1 cellular context compared by ENCODE assay signal in the genomic region with DNA sequence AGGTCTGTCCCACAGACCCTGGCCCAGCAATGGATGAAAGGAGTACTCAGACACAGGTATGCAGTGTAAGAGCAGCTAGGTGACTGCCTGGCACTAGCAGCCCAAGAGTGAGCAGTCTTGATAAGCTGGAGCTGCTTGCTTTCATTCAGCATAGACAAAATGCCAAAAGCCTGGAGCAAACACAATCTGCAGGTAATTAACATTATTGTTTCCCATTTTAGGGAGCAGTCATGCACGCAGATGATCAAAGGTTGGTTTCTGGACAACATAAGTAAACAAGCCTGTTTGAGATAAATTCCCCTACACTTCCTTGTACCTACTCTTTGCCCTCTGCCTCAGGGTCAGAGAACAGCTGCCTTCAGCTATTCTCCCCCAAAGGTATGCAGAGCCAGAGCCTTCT.
TF ChIP-seq lines count a peak whose summit lies in the region.

No MANE protein-coding gene starts in this region.

TF ChIP-seq in HepG2, 621 proteins besides CTCF, POLR2A, EP300 and RAD21 (continued from another document and continues in another):
- TF ChIP-seq ATF2 (CRISPR knock-in tag; IDR thresholded peaks at IDR 0.05) (peak; percentile 40; the same call in 1 of the 2 replicates), ZNF660 (CRISPR knock-in tag; IDR thresholded peaks at IDR 0.05; ENCODE audit: borderline replicate concordance, low read depth) (no peak), CBX1 (IDR thresholded peaks at IDR 0.05; ENCODE audit: low read depth) (peak; percentile 75), MEF2D (CRISPR knock-in tag; IDR thresholded peaks at IDR 0.05) (peak; percentile 66; the same call in 1 of the 2 replicates), ZNF598 (CRISPR knock-in tag; IDR thresholded peaks at IDR 0.05; ENCODE audit: borderline replicate concordance) (no peak), PCBP2 (optimal IDR thresholded peaks at IDR 0.05; ENCODE audit: low read depth, low read length, poor library complexity, severe bottlenecking) (no peak), CHD4 (IDR thresholded peaks at IDR 0.05; ENCODE audit: borderline replicate concordance, low read length) (no peak), POLR2AphosphoS2 (IDR thresholded peaks at IDR 0.05; ENCODE audit: low read depth, low read length) (no peak), GFI1 (CRISPR knock-in tag; IDR thresholded peaks at IDR 0.05; ENCODE audit: borderline replicate concordance) (0 out of 2 replicates have a peak, but pooled peaks have one; percentile 32), ARID3A (IDR thresholded peaks at IDR 0.05; ENCODE audit: low read depth, low read length) (peak; percentile 44), NCOA2 (CRISPR knock-in tag; IDR thresholded peaks at IDR 0.05) (peak; percentile 45; the same call in 1 of the 2 replicates), ZSCAN9 (CRISPR knock-in tag; IDR thresholded peaks at IDR 0.05; ENCODE audit: borderline replicate concordance) (no peak), CENPX (CRISPR knock-in tag; IDR thresholded peaks at IDR 0.05) (no peak), TSC22D2 (CRISPR knock-in tag; IDR thresholded peaks at IDR 0.05; ENCODE audit: borderline replicate concordance) (no peak), ZNF224 (CRISPR knock-in tag; IDR thresholded peaks at IDR 0.05) (no peak), PAXIP1 (CRISPR knock-in tag; conservative IDR thresholded peaks at IDR 0.05) (peak; percentile 84), SOX6 (IDR thresholded peaks at IDR 0.05) (no peak), SOX6 (CRISPR knock-in tag; IDR thresholded peaks at IDR 0.05) (peak; percentile 81), ZNF253 (CRISPR knock-in tag; IDR thresholded peaks at IDR 0.05; ENCODE audit: borderline replicate concordance) (no peak), SALL1 (CRISPR knock-in tag; IDR thresholded peaks at IDR 0.05) (0 out of 2 replicates have a peak, but pooled peaks have one; percentile 24), ZKSCAN1 (IDR thresholded peaks at IDR 0.05; ENCODE audit: low read length) (peak; percentile 46; the same call in 1 of the 2 replicates), ZNF260 (CRISPR knock-in tag; IDR thresholded peaks at IDR 0.05; ENCODE audit: borderline replicate concordance, low read depth) (no peak), HIVEP1 (CRISPR knock-in tag; IDR thresholded peaks at IDR 0.05) (no peak), HDAC2 (CRISPR knock-in tag; IDR thresholded peaks at IDR 0.05) (peak; percentile 32; the same call in 1 of the 2 replicates), ZEB1 (IDR thresholded peaks at IDR 0.05; ENCODE audit: insufficient replicate concordance, low read depth) (peak; percentile 52)
- TF ChIP-seq, protein P1, sequence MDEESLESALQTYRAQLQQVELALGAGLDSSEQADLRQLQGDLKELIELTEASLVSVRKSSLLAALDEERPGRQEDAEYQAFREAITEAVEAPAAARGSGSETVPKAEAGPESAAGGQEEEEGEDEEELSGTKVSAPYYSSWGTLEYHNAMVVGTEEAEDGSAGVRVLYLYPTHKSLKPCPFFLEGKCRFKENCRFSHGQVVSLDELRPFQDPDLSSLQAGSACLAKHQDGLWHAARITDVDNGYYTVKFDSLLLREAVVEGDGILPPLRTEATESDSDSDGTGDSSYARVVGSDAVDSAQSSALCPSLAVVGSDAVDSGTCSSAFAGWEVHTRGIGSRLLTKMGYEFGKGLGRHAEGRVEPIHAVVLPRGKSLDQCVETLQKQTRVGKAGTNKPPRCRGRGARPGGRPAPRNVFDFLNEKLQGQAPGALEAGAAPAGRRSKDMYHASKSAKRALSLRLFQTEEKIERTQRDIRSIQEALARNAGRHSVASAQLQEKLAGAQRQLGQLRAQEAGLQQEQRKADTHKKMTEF (CRISPR knock-in tag; IDR thresholded peaks at IDR 0.05), result peak; percentile 35; the same call in 1 of the 2 replicates
- TF ChIP-seq, protein P2, sequence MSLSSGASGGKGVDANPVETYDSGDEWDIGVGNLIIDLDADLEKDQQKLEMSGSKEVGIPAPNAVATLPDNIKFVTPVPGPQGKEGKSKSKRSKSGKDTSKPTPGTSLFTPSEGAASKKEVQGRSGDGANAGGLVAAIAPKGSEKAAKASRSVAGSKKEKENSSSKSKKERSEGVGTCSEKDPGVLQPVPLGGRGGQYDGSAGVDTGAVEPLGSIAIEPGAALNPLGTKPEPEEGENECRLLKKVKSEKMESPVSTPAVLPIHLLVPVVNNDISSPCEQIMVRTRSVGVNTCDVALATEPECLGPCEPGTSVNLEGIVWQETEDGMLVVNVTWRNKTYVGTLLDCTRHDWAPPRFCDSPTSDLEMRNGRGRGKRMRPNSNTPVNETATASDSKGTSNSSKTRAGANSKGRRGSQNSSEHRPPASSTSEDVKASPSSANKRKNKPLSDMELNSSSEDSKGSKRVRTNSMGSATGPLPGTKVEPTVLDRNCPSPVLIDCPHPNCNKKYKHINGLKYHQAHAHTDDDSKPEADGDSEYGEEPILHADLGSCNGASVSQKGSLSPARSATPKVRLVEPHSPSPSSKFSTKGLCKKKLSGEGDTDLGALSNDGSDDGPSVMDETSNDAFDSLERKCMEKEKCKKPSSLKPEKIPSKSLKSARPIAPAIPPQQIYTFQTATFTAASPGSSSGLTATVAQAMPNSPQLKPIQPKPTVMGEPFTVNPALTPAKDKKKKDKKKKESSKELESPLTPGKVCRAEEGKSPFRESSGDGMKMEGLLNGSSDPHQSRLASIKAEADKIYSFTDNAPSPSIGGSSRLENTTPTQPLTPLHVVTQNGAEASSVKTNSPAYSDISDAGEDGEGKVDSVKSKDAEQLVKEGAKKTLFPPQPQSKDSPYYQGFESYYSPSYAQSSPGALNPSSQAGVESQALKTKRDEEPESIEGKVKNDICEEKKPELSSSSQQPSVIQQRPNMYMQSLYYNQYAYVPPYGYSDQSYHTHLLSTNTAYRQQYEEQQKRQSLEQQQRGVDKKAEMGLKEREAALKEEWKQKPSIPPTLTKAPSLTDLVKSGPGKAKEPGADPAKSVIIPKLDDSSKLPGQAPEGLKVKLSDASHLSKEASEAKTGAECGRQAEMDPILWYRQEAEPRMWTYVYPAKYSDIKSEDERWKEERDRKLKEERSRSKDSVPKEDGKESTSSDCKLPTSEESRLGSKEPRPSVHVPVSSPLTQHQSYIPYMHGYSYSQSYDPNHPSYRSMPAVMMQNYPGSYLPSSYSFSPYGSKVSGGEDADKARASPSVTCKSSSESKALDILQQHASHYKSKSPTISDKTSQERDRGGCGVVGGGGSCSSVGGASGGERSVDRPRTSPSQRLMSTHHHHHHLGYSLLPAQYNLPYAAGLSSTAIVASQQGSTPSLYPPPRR (CRISPR knock-in tag; IDR thresholded peaks at IDR 0.05; ENCODE audit: borderline replicate concordance), result peak; percentile 43; the same call in 1 of the 2 replicates
- TF ChIP-seq, protein P3, sequence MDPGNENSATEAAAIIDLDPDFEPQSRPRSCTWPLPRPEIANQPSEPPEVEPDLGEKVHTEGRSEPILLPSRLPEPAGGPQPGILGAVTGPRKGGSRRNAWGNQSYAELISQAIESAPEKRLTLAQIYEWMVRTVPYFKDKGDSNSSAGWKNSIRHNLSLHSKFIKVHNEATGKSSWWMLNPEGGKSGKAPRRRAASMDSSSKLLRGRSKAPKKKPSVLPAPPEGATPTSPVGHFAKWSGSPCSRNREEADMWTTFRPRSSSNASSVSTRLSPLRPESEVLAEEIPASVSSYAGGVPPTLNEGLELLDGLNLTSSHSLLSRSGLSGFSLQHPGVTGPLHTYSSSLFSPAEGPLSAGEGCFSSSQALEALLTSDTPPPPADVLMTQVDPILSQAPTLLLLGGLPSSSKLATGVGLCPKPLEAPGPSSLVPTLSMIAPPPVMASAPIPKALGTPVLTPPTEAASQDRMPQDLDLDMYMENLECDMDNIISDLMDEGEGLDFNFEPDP (CRISPR knock-in tag; conservative IDR thresholded peaks at IDR 0.05), result no peak
- TF ChIP-seq, protein P4, sequence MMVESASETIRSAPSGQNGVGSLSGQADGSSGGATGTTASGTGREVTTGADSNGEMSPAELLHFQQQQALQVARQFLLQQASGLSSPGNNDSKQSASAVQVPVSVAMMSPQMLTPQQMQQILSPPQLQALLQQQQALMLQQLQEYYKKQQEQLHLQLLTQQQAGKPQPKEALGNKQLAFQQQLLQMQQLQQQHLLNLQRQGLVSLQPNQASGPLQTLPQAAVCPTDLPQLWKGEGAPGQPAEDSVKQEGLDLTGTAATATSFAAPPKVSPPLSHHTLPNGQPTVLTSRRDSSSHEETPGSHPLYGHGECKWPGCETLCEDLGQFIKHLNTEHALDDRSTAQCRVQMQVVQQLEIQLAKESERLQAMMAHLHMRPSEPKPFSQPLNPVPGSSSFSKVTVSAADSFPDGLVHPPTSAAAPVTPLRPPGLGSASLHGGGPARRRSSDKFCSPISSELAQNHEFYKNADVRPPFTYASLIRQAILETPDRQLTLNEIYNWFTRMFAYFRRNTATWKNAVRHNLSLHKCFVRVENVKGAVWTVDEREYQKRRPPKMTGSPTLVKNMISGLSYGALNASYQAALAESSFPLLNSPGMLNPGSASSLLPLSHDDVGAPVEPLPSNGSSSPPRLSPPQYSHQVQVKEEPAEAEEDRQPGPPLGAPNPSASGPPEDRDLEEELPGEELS (CRISPR knock-in tag; IDR thresholded peaks at IDR 0.05), result peak; percentile 86; the same call in 1 of the 2 replicates
- TF ChIP-seq, protein P5, sequence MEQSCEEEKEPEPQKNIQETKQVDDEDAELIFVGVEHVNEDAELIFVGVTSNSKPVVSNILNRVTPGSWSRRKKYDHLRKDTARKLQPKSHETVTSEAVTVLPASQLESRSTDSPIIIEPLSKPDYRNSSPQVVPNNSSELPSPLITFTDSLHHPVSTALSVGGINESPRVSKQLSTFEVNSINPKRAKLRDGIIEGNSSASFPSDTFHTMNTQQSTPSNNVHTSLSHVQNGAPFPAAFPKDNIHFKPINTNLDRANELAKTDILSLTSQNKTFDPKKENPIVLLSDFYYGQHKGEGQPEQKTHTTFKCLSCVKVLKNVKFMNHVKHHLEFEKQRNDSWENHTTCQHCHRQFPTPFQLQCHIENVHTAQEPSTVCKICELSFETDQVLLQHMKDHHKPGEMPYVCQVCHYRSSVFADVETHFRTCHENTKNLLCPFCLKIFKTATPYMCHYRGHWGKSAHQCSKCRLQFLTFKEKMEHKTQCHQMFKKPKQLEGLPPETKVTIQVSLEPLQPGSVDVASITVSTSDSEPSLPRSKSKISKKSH (CRISPR knock-in tag; IDR thresholded peaks at IDR 0.05; ENCODE audit: borderline replicate concordance), result no peak
- TF ChIP-seq, protein P6, sequence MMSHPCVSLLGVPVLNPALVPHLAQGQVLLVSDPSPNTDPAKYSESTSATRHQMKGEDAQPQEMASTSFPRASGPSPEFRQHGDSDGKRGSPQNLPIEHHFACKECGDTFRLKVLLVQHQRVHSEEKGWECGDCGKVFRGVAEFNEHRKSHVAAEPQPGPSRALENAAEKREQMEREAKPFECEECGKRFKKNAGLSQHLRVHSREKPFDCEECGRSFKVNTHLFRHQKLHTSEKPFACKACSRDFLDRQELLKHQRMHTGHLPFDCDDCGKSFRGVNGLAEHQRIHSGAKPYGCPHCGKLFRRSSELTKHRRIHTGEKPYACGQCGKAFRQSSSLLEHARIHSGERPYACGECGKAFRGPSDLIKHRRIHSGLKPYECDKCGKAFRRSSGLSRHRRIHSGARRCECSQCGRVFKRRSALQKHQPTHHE (CRISPR knock-in tag; IDR thresholded peaks at IDR 0.05; ENCODE audit: borderline replicate concordance), result no peak
- TF ChIP-seq, protein P7, sequence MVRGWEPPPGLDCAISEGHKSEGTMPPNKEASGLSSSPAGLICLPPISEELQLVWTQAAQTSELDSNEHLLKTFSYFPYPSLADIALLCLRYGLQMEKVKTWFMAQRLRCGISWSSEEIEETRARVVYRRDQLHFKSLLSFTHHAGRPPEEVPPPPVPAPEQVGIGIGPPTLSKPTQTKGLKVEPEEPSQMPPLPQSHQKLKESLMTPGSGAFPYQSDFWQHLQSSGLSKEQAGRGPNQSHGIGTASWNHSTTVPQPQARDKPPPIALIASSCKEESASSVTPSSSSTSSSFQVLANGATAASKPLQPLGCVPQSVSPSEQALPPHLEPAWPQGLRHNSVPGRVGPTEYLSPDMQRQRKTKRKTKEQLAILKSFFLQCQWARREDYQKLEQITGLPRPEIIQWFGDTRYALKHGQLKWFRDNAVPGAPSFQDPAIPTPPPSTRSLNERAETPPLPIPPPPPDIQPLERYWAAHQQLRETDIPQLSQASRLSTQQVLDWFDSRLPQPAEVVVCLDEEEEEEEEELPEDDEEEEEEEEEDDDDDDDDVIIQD (CRISPR knock-in tag; IDR thresholded peaks at IDR 0.05; ENCODE audit: low read depth), result peak; percentile 88; the same call in 1 of the 2 replicates
